8 cellular contexts compared by ENCODE assay signal in the genomic region with DNA sequence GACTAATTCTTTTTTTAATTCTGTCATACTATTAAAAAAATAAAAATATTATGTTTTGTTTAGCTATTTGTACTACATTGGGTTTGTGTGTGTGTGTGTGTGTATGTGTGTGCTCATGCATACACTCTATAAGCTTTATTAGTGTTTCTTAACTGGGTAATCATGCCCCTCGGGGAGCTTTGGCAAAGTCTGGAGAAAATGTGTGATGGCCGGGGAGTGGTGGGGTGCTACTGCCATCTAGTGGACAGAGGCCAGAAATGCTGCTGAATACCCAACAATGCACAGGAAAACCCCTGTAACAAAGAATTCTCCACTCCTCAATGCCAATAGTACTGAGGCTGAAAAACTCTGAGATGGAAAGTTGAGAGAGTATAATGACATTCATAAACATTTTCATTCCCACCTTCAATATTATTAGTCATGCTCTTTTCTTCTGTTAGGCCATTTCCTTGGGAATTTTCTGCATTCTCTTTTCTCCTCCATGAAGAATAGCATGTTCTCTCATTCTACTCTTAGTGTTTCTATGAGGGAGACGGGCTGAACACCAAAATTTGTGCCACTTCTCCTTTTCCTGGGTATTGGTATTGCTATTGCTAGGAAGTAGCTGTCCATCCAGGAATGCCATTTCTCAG.
A peak's percentile ranks its signal among the peaks of the same experiment; 100 is the strongest.
DNase-seq lines count a peak whose midpoint lies in the region; ATAC-seq lines count a peak whose summit lies in the region.

No MANE protein-coding gene starts in this region.

- DNase-seq in AML-193 (lab: John Stamatoyannopoulos, UW) (peak; percentile 58 to 72), NCI-H510A treated with DMSO at 0.1 percent for 48 hours (lab: John Stamatoyannopoulos, UW) (peak; percentile 66), ecto neural progenitor cell (ENCODE audit: low spot score) (peak; percentile 80), lung microvascular endothelial cell (ENCODE audit: low read depth in 2 of 2) (peak; percentile 70 to 73)
- DNase-seq in activated CD4-positive, alpha-beta T cell treated with anti-CD3 and anti-CD28 coated beads, Interleukin-2, amount 50 U/mL, for 4 hours: peak; percentile 53 to 54
- peak; percentile 39 for DNase-seq in stimulated activated CD8-positive, alpha-beta memory T cell treated with anti-CD3 and anti-CD28 coated beads, Interleukin-15, amount 100 ng/mL, for 1 hour (ENCODE audit: low read depth)

- ATAC-seq in GM18868 (IDR thresholded peaks at IDR 0.05; ENCODE audit: unreplicated experiment) (peak; percentile 95), HG03139 (IDR thresholded peaks at IDR 0.05; ENCODE audit: unreplicated experiment) (peak; percentile 84)

Comparison
In these comparisons a context has a peak if more than half of its experiments do, and no peak if none do; other contexts are left out.
1. Peak in every context shown above with its lines: DNase-seq and ATAC-seq.